Comparison of ENCODE assay signal across 8 cellular contexts in the genomic region with DNA sequence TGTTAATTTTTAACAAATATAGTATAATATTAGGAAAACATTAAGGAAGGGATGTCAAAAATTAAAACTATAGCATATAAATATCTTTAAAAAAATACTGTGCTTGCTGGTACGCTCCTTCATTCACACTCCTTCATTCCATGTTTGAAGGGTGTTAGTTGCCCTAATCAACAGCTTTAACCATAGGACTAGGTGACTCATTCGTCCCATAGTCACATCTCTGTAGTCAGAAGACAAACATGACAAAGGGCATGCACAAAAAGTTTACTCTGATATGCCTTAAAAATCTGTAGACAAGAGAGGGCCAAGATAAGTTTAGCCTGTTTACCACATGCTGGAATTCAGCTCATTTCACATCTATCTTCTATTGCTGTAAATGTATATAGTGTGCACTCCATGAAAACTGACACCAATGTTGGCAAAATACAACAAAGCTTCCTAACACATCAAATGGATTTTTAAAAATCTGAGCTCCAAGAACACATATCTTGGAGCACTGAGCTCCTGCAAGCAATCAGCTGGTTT. TPM values are rescaled to one million over a fixed set of nuclear protein-coding genes. Genes with fewer than 3 reads are reported as not detected.
DNase-seq lines count a peak whose midpoint lies in the region; ATAC-seq and TF ChIP-seq lines count a peak whose summit lies in the region.

No MANE protein-coding gene starts in this region.

- peaks cover 0 to 8% (median 4%) of the 10 kb centered on the region in 3 donors for H3K4me1 Mint-ChIP-seq in IgD-negative memory B cell

- no peak for TF ChIP-seq CTCF in A673 (conservative IDR thresholded peaks at IDR 0.05; ENCODE audit: low read depth, low read length)

- POLR2A ChIA-PET in A673 (lab: Charles Lee; ENCODE audit: low non-redundant PET): interaction anchor here (0.5 kb wide), 2 partner anchors 12 to 209 kb away, joined by 3 read pairs; no protein-coding TSS in a partner anchor

- H3K9me3 ChIP-seq in A673 (ENCODE audit: low read depth, low read length, poor library complexity, severe bottlenecking): no peaks in the 10 kb centered on the region

- H3K27ac Mint-ChIP-seq in IgD-negative memory B cell: no peak overlapping the region

- peaks cover 21% of the 10 kb centered on the region for H3K27me3 Mint-ChIP-seq in IgD-negative memory B cell

- H3K4me1 ChIP-seq in A673 (ENCODE audit: insufficient read depth, low read length, poor library complexity, severe bottlenecking): peaks cover 25% of the 10 kb centered on the region

- no peaks in the 10 kb centered on the region for H3K36me3 ChIP-seq in A673 (ENCODE audit: insufficient read depth, low read length, poor library complexity, severe bottlenecking)

- intact Hi-C loops in A673 (cut with micrococcal nuclease; ENCODE audit: unreplicated experiment): loop anchor here (2.0 to 10.0 kb wide), 3 partner anchors 69 to 223 kb away; no protein-coding TSS in a partner anchor

- H3K4me3 ChIP-seq in A673 (ENCODE audit: low read depth, low read length, poor library complexity, severe bottlenecking): peak overlapping the region; percentile 53

- no peak for ATAC-seq in HG02623 (IDR thresholded peaks at IDR 0.05; ENCODE audit: unreplicated experiment)

- no peaks in the 10 kb centered on the region for H3K9me3 Mint-ChIP-seq in IgD-negative memory B cell

- H3K4me3 Mint-ChIP-seq in IgD-negative memory B cell: peak overlapping the region in 3 of 4 donors; percentile 59 to 83 (median 70)

- H3K27ac ChIP-seq in A673 (ENCODE audit: low read depth, low read length, poor library complexity, severe bottlenecking): peak overlapping the region; percentile 64

- peak; percentile 35 for DNase-seq in A673 (ENCODE audit: low spot score)
- peak; percentile 1 for DNase-seq in dermis blood vessel endothelial cell
- peak; percentile 60 for DNase-seq in myocyte (ENCODE audit: low read depth)
- DNase-seq in HUDEP-2 (lab: John Stamatoyannopoulos, UW; ENCODE audit: unreplicated experiment in 76 of 76): no peak
- no peak for DNase-seq in ecto neural progenitor cell (ENCODE audit: low spot score)
- DNase-seq in dedifferentiated amniotic fluid mesenchymal stem cell (ENCODE audit: extremely low spot score): no peak

- H3K27me3 ChIP-seq in A673 (replicated peaks; ENCODE audit: insufficient read depth, low read depth, low read length, poor library complexity): no peaks in the 10 kb centered on the region

- CTCF ChIA-PET in A673 (lab: Charles Lee): no interaction called here

- BruUV-seq in A673 (replicated peaks; lab: Mats Ljungman, UMichigan): TSS peak; percentile 65

- H3K36me3 Mint-ChIP-seq in IgD-negative memory B cell: no peaks in the 10 kb centered on the region

RNA-seq across cellular contexts. Expression of gene FAM13C, which starts 0.6 kb away (rescaled TPM):
- total RNA-seq in A673 (2021): 18.5 and 21.2 TPM in 2 replicates
- polyA plus RNA-seq in IgD-negative memory B cell: not detected
- total RNA-seq in dermis blood vessel endothelial cell: 6.0 and 16.7 TPM in 2 replicates
- total RNA-seq in myocyte: 58.0 and 59.0 TPM in 2 replicates
- 10.4 TPM for polyA plus RNA-seq in myocyte (2012)

Comparison
In these comparisons a context has a peak if more than half of its experiments do, and no peak if none do; other contexts are left out.
1. DNase-seq: peak in A673 (single experiment), dermis blood vessel endothelial cell (single experiment) and myocyte (single experiment); none in HUDEP-2 (0 of 76), ecto neural progenitor cell (single experiment) and dedifferentiated amniotic fluid mesenchymal stem cell (single experiment).